In the genomic region with DNA sequence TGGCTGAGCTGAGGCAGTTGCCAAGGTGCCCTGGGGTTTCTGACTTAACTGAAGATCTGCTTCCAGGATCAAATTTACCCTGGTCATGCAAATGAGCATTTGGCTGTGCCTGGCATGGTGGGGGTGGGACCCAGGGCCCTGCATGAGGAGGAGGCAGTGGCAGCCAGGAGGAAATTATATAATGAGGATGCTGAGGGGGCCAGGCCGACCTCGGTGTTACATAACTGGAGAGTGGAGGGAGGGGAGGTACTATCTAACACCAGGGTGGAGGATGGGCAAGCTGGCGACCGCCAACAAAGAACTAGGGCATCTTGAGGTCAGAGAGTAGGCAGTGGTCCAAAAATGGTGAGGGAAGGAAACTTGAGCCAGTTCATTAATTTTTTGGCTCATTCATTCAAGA, we compare ENCODE assay signal across 11 cellular contexts. TPM values are rescaled to one million over a fixed set of nuclear protein-coding genes. Genes with fewer than 3 reads are reported as not detected.
DNase-seq lines count a peak whose midpoint lies in the region; ATAC-seq and TF ChIP-seq lines count a peak whose summit lies in the region.
"Had no signal": no experiment of that assay in that cellular context is flagged by ENCODE, and none has a peak within 500 bp of the region (broad histone marks: within the 10 kb centered on the region; RNA-seq: fewer than 3 reads in every experiment).

No MANE protein-coding gene starts in this region.

- POLR2A ChIA-PET in HEK293T (lab: Yijun Ruan, JAX): no interaction called here

- TF ChIP-seq POLR2A in Peyer's patch (IDR thresholded peaks at IDR 0.05): no peak

- CTCF ChIA-PET in HEK293T (lab: Yijun Ruan, JAX): no interaction called here

- peak overlapping the region; percentile 30 to 58 (median 42) for H3K27ac ChIP-seq in Peyer's patch
- H3K27ac ChIP-seq in left ventricle myocardium inferior (replicated peaks): peak overlapping the region; percentile 85
- H3K27ac ChIP-seq in skeletal muscle tissue (ENCODE audit: low read depth, low read length): peak overlapping the region; percentile 62

- H3K4me1 ChIP-seq in Peyer's patch: peaks cover 0 to 51% (median 17%) of the 10 kb centered on the region in 4 donors
- H3K4me1 ChIP-seq in left ventricle myocardium inferior: peaks cover 93% of the 10 kb centered on the region
- peaks cover 46 to 58% (median 58%) of the 10 kb centered on the region in 3 donors for H3K4me1 ChIP-seq in skeletal muscle tissue (ENCODE audit: control insufficient read depth in 3 of 3, insufficient read depth in 3 of 3, low read length in 3 of 3)

- no peak for TF ChIP-seq CTCF in Peyer's patch (IDR thresholded peaks at IDR 0.05)
- TF ChIP-seq CTCF in left ventricle myocardium inferior (IDR thresholded peaks at IDR 0.05; ENCODE audit: borderline replicate concordance): no peak

- intact Hi-C loops in left ventricle myocardium inferior (cut with micrococcal nuclease): no loop called here

- H3K9me3 ChIP-seq in Peyer's patch (no peaks in the 10 kb centered on the region), left ventricle myocardium inferior (replicated peaks) (no peaks in the 10 kb centered on the region), skeletal muscle tissue (ENCODE audit: control insufficient read depth in 3 of 3, low read length in 3 of 3) (no peaks in the 10 kb centered on the region)

- DNase-seq in Caki2 (ENCODE audit: low read depth) (peak; percentile 28), Peyer's patch (no peak), left ventricle myocardium inferior (no peak), HEK293T (ENCODE audit: extremely low spot score) (no peak)
- no peak for DNase-seq in activated CD4-positive, CD25-positive, alpha-beta regulatory T cell treated with anti-CD3 and anti-CD28 coated beads, Interleukin-2, amount 50 U/mL, for 72 hours
- DNase-seq: activated naive CD4-positive, alpha-beta T cell treated with anti-CD3 and anti-CD28 coated beads for 36 hours; DND-41; NCI-H510A treated with DMSO at 0.1 percent for 48 hours had no signal

- no peak overlapping the region for H3K4me3 ChIP-seq in Peyer's patch
- H3K4me3 ChIP-seq in left ventricle myocardium inferior: no peak overlapping the region
- H3K4me3 ChIP-seq in skeletal muscle tissue (ENCODE audit: low read length in 3 of 3): no peak overlapping the region

- H3K27me3 ChIP-seq in Peyer's patch (no peaks in the 10 kb centered on the region), left ventricle myocardium inferior (ENCODE audit: low read depth) (no peaks in the 10 kb centered on the region), skeletal muscle tissue (ENCODE audit: control insufficient read depth in 3 of 3, insufficient read depth in 3 of 3, low read length in 3 of 3) (no peaks in the 10 kb centered on the region)

- ATAC-seq in HG03095 (IDR thresholded peaks at IDR 0.05; ENCODE audit: unreplicated experiment): no peak
- no peak for ATAC-seq in GM21825 (IDR thresholded peaks at IDR 0.05; ENCODE audit: unreplicated experiment)

- in situ Hi-C loops in Caki2 (cut with HindIII; ENCODE audit: low pct_unique_long_range_greater_than_20kb, low sequenced_read_pairs): no loop called here

- H3K36me3 ChIP-seq in Peyer's patch (peaks cover 0 to 25% (median 0%) of the 10 kb centered on the region in 3 donors), left ventricle myocardium inferior (peaks cover 43% of the 10 kb centered on the region), skeletal muscle tissue (ENCODE audit: control insufficient read depth in 3 of 3, insufficient read depth in 3 of 3, low read length in 3 of 3) (peaks cover 13 to 38% (median 28%) of the 10 kb centered on the region in 3 donors)

- H3K9ac ChIP-seq in skeletal muscle tissue (ENCODE audit: low read depth in 1 of 3, low read length in 3 of 3): no peak overlapping the region

TF ChIP-seq in HEK293T, 16 proteins besides CTCF, POLR2A, EP300 and RAD21:
- TF ChIP-seq SUZ12 (IDR thresholded peaks at IDR 0.05): no peak
- TF ChIP-seq ARNT (IDR thresholded peaks at IDR 0.05): no peak
- no peak for TF ChIP-seq LEF1 (IDR thresholded peaks at IDR 0.05; ENCODE audit: borderline replicate concordance)
- no peak for TF ChIP-seq SP1 (IDR thresholded peaks at IDR 0.05)
- no peak for TF ChIP-seq L3MBTL2 (conservative IDR thresholded peaks at IDR 0.05)
- no peak for TF ChIP-seq BHLHE40 (IDR thresholded peaks at IDR 0.05; ENCODE audit: borderline replicate concordance)
- no peak for TF ChIP-seq TARDBP (IDR thresholded peaks at IDR 0.05)
- TF ChIP-seq FOXM1 (IDR thresholded peaks at IDR 0.05; ENCODE audit: borderline replicate concordance): no peak
- no peak for TF ChIP-seq NFRKB (IDR thresholded peaks at IDR 0.05)
- TF ChIP-seq CTBP1 (IDR thresholded peaks at IDR 0.05; ENCODE audit: borderline replicate concordance): no peak
- TF ChIP-seq FOXA1 (IDR thresholded peaks at IDR 0.05): no peak
- TF ChIP-seq ZNF384 (IDR thresholded peaks at IDR 0.05): no peak
- TF ChIP-seq, protein P1, sequence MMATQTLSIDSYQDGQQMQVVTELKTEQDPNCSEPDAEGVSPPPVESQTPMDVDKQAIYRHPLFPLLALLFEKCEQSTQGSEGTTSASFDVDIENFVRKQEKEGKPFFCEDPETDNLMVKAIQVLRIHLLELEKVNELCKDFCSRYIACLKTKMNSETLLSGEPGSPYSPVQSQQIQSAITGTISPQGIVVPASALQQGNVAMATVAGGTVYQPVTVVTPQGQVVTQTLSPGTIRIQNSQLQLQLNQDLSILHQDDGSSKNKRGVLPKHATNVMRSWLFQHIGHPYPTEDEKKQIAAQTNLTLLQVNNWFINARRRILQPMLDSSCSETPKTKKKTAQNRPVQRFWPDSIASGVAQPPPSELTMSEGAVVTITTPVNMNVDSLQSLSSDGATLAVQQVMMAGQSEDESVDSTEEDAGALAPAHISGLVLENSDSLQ (IDR thresholded peaks at IDR 0.05): no peak
- TF ChIP-seq ELF4 (IDR thresholded peaks at IDR 0.05): no peak
- no peak for TF ChIP-seq FOXK2 (IDR thresholded peaks at IDR 0.05)
- no peak for TF ChIP-seq HDGF (IDR thresholded peaks at IDR 0.05; ENCODE audit: borderline replicate concordance)

RNA-seq across cellular contexts. Expression of gene PLEKHO2, which starts 16.4 kb away (rescaled TPM):
- total RNA-seq in Caki2 (2014; rRNA removed; shearing (Covaris generic); ENCODE audit: low replicate concordance): 4.1 and 10.4 TPM in 2 replicates
- total RNA-seq in Peyer's patch (10 to 100 TPM in 1 of 4 donors, 1 to 10 TPM in 3; 4.7 to 18.2 (median 7.4) TPM), left ventricle myocardium inferior (8.0 TPM), skeletal muscle tissue (16.7 TPM)

RNA-seq across cellular contexts. Expression of gene PIF1, which starts 32.7 kb away (rescaled TPM):
- total RNA-seq in Caki2 (2014; rRNA removed; shearing (Covaris generic); ENCODE audit: low replicate concordance): 13.6 and 17.0 TPM in 2 replicates
- total RNA-seq in Peyer's patch (1 to 10 TPM; 3.5 to 8.5 (median 6.9) TPM), left ventricle myocardium inferior (0.41 TPM), skeletal muscle tissue (2.1 TPM)

RNA-seq across cellular contexts. Expression of gene ANKDD1A, which starts 53.6 kb away (rescaled TPM):
- 2.2 and 2.5 TPM in 2 replicates for total RNA-seq in Caki2 (2014; rRNA removed; shearing (Covaris generic); ENCODE audit: low replicate concordance)
- 10 to 100 TPM in 1 of 4 donors, 1 to 10 TPM in 3; 3.9 to 13.2 (median 5.3) TPM for total RNA-seq in Peyer's patch
- 1.8 TPM for total RNA-seq in left ventricle myocardium inferior
- total RNA-seq in skeletal muscle tissue: 2.6 TPM
